Comparison of ENCODE assay signal across 17 cellular contexts in the genomic region with DNA sequence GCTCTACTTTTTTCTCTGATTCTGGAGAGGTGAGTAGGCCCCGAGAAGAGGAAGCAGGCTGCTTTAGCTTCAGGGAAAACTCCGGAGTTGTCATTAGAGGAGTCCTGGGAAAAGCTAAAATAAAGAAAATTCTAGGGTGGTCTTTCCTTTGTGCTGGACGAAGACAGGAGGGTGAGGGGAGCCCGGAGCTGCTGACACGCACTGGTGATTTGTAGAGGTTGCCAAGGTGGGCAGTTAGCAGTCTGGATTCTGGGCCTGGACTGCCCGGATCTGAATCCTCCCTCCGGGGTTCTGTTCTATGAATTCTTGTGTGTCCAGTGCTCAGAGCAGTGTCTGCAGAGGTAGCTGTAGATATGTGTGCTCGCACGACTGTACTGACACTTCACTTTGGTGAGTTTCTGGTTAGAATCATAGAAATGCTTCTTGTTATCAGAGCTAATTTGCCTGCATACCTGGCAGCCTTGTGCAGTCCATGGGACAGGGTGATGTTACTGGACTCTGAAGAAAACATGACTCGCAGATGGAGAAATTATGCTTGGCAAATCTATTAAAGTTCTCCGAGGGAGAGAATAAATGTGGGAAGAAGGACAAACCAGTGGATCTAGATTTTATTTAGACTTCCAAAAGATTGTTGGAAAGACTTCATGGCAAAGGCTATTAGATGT. TPM values are rescaled to one million over a fixed set of nuclear protein-coding genes. Genes with fewer than 3 reads are reported as not detected.
DNase-seq lines count a peak whose midpoint lies in the region; ATAC-seq, FAIRE-seq and TF ChIP-seq lines count a peak whose summit lies in the region.
"Had no signal": no experiment of that assay in that cellular context is flagged by ENCODE, and none has a peak within 500 bp of the region (broad histone marks: within the 10 kb centered on the region; RNA-seq: fewer than 3 reads in every experiment).

No MANE protein-coding gene starts in this region.

- H3K4me2 ChIP-seq in HepG2 (ENCODE audit: low read depth, low read length) (no peak overlapping the region), parathyroid adenoma (ENCODE audit: low read length) (no peak overlapping the region)
- H3K4me2 ChIP-seq: A549, PC-9 had no signal

- H3K4me3 ChIP-seq in liver (ENCODE audit: low read depth in 1 of 3, low read length in 3 of 3), result no peak overlapping the region
- no peak overlapping the region for H3K4me3 ChIP-seq in HepG2 (replicated peaks in 1 of 3; ENCODE audit: insufficient read depth in 1 of 3, low read depth in 2 of 3, low read length in 3 of 3)
- H3K4me3 ChIP-seq in iPS-15b (ENCODE audit: low read depth, low read length), result peak overlapping the region; percentile 47
- no peak overlapping the region for H3K4me3 ChIP-seq in parathyroid adenoma (ENCODE audit: low read depth, low read length)
- H3K4me3 ChIP-seq: A549, colonic mucosa, esophagus squamous epithelium, K562, PC-9 had no signal

- H3K79me2 ChIP-seq in HepG2 (ENCODE audit: insufficient read depth, low read length), result peaks cover 16% of the 10 kb centered on the region
- no peaks in the 10 kb centered on the region for H3K79me2 ChIP-seq in parathyroid adenoma

- ATAC-seq in HepG2 (no peak), GM21717 (IDR thresholded peaks at IDR 0.05; ENCODE audit: unreplicated experiment) (no peak), HG03432 (IDR thresholded peaks at IDR 0.05; ENCODE audit: unreplicated experiment) (no peak)
- ATAC-seq: A549; activated CD4-positive, CD25-positive, alpha-beta regulatory T cell treated with anti-CD3 and anti-CD28 coated beads, Interleukin-2, amount 50 U/mL, for 24 hours; K562 had no signal

- H2AFZ ChIP-seq in HepG2 (ENCODE audit: low read length) (no peak overlapping the region), parathyroid adenoma (peak overlapping the region; percentile 33)
- H2AFZ ChIP-seq: PC-9 had no signal

- H3K27me3 ChIP-seq in liver (ENCODE audit: control insufficient read depth in 4 of 4, insufficient read depth in 4 of 4, low read length in 3 of 4), result no peaks in the 10 kb centered on the region
- no peaks in the 10 kb centered on the region for H3K27me3 ChIP-seq in HepG2 (ENCODE audit: control insufficient read depth in 1 of 2, insufficient read depth in 2 of 2, low read length in 2 of 2)
- H3K27me3 ChIP-seq in iPS-15b (ENCODE audit: control insufficient read depth, insufficient read depth, low read length), result no peaks in the 10 kb centered on the region
- H3K27me3 ChIP-seq in parathyroid adenoma (ENCODE audit: control insufficient read depth, insufficient read depth, low read length), result no peaks in the 10 kb centered on the region
- H3K27me3 ChIP-seq: colonic mucosa, esophagus squamous epithelium had no signal

- in situ Hi-C loops in HepG2 (cut with HindIII; ENCODE audit: extremely low pct_ligation_motif_present, low pct_unique_long_range_greater_than_20kb), result no loop called here

- peaks cover 9 to 79% (median 50%) of the 10 kb centered on the region in 4 donors for H3K4me1 ChIP-seq in liver (ENCODE audit: control insufficient read depth in 4 of 4, insufficient read depth in 4 of 4, low read length in 3 of 4)
- H3K4me1 ChIP-seq in HepG2 (ENCODE audit: insufficient read depth, low read length), result peaks cover 58% of the 10 kb centered on the region
- peaks cover 44% of the 10 kb centered on the region for H3K4me1 ChIP-seq in iPS-15b (ENCODE audit: control insufficient read depth, insufficient read depth, low read length)
- H3K4me1 ChIP-seq in parathyroid adenoma, result no peaks in the 10 kb centered on the region
- H3K4me1 ChIP-seq: colonic mucosa had no signal

- POLR2A ChIA-PET in HepG2 (lab: Yijun Ruan, JAX), result no interaction called here

- TF ChIP-seq CTCF in liver (IDR thresholded peaks at IDR 0.05; ENCODE audit: low read depth, low read length, missing input control) (no peak), HepG2 (CRISPR knock-in tag; IDR thresholded peaks at IDR 0.05) (no peak), parathyroid adenoma (IDR thresholded peaks at IDR 0.05) (no peak)

- TF ChIP-seq EP300 in HepG2 (IDR thresholded peaks at IDR 0.05; ENCODE audit: low read depth in 2 of 2, low read length in 2 of 2), result no peak
- TF ChIP-seq EP300 in HepG2 (CRISPR knock-in tag; IDR thresholded peaks at IDR 0.05; ENCODE audit: borderline replicate concordance), result no peak

- no peak for TF ChIP-seq POLR2A in HepG2 (IDR thresholded peaks at IDR 0.05; ENCODE audit: insufficient read depth in 1 of 2, low read depth in 2 of 2, low read length in 2 of 2)

- FAIRE-seq in HepG2 (lab: Jason Lieb, UNC), result no peak
- FAIRE-seq: A549, K562 had no signal

- no peak for DNase-seq in HepG2 (ENCODE audit: low spot score)
- DNase-seq in iPS-NIHi7 (ENCODE audit: extremely low spot score), result no peak
- DNase-seq in NCI-H1694 treated with DMSO at 0.1 percent for 48 hours (lab: John Stamatoyannopoulos, UW), result no peak
- DNase-seq: activated naive CD8-positive, alpha-beta T cell treated with anti-CD3 and anti-CD28 coated beads for 36 hours; colonic mucosa; esophagus squamous epithelium; GDM1; PC-9; stimulated activated naive CD4-positive, alpha-beta T cell had no signal

- H3K36me3 ChIP-seq in liver (ENCODE audit: control insufficient read depth in 4 of 4, insufficient read depth in 3 of 4, low read depth in 1 of 4, low read length in 3 of 4) (peaks cover 0 to 2% (median 0%) of the 10 kb centered on the region in 4 donors), HepG2 (replicated peaks in 1 of 2; ENCODE audit: control insufficient read depth in 1 of 2, insufficient read depth in 2 of 2, low read length in 2 of 2) (no peaks in the 10 kb centered on the region), iPS-15b (ENCODE audit: control insufficient read depth, insufficient read depth, low read length) (no peaks in the 10 kb centered on the region), parathyroid adenoma (ENCODE audit: control insufficient read depth, insufficient read depth, low read length) (no peaks in the 10 kb centered on the region)
- H3K36me3 ChIP-seq: colonic mucosa, esophagus squamous epithelium had no signal

- 67% methylated on average over 11 of the region's 11 CpGs for WGBS in liver
- 96% methylated on average over 10 of the region's 11 CpGs for WGBS in HepG2 (ENCODE audit: low lambda C conversion rate)

- CTCF ChIA-PET in HepG2 (lab: Yijun Ruan, JAX; ENCODE audit: low intra/inter-chr PET ratio, low total read pairs), result no interaction called here

- H4K20me1 ChIP-seq in HepG2 (ENCODE audit: insufficient read depth, low read length), result no peaks in the 10 kb centered on the region

- H3K9me3 ChIP-seq in liver (ENCODE audit: control insufficient read depth in 4 of 4, low read length in 3 of 4) (no peaks in the 10 kb centered on the region), HepG2 (ENCODE audit: low read length) (no peaks in the 10 kb centered on the region), iPS-15b (ENCODE audit: control insufficient read depth, insufficient read depth, low read length) (no peaks in the 10 kb centered on the region), parathyroid adenoma (ENCODE audit: control insufficient read depth, low read length) (no peaks in the 10 kb centered on the region)
- H3K9me3 ChIP-seq: A549, colonic mucosa, esophagus squamous epithelium had no signal

- intact Hi-C loops in HepG2 (cut with micrococcal nuclease; ENCODE audit: unreplicated experiment), result no loop called here

- H3K9ac ChIP-seq in liver (ENCODE audit: low read depth in 1 of 2, low read length in 2 of 2) (peak overlapping the region; percentile 16 to 39), HepG2 (ENCODE audit: insufficient read depth, low read depth, low read length) (no peak overlapping the region), iPS-15b (ENCODE audit: low read depth, low read length) (peak overlapping the region; percentile 73), parathyroid adenoma (no peak overlapping the region)

- no peak for TF ChIP-seq RAD21 in liver (IDR thresholded peaks at IDR 0.05)
- TF ChIP-seq RAD21 in HepG2 (CRISPR knock-in tag; IDR thresholded peaks at IDR 0.05), result no peak

- peak overlapping the region; percentile 32 to 58 for H3K27ac ChIP-seq in liver (ENCODE audit: low read depth in 1 of 2, low read length in 2 of 2)
- H3K27ac ChIP-seq in HepG2 (ENCODE audit: extremely low read length, insufficient read depth, low read length), result no peak overlapping the region
- no peak overlapping the region for H3K27ac ChIP-seq in parathyroid adenoma
- H3K27ac ChIP-seq: A549, colonic mucosa, PC-9 had no signal

- no TSS peak for BruUV-seq in HepG2 (replicated peaks; lab: Mats Ljungman, UMichigan)

TF ChIP-seq in liver, 16 proteins besides CTCF, POLR2A, EP300 and RAD21:
- peak in 1 of 2 donors; percentile 32 for TF ChIP-seq HNF4A (conservative IDR thresholded peaks at IDR 0.05)
- no peak for TF ChIP-seq SP1 (IDR thresholded peaks at IDR 0.05)

TF ChIP-seq in HepG2, 621 proteins besides CTCF, POLR2A, EP300 and RAD21 (continues in another document):
- TF ChIP-seq ZKSCAN8 (CRISPR knock-in tag; IDR thresholded peaks at IDR 0.05; ENCODE audit: borderline replicate concordance) (no peak), PTBP1 (IDR thresholded peaks at IDR 0.05; ENCODE audit: low read depth, low read length, poor library complexity, severe bottlenecking) (no peak)

RNA-seq across cellular contexts. Expression of gene CGNL1, which starts 12.0 kb away (rescaled TPM):
- total RNA-seq in liver (10 to 100 TPM; 19.3 to 31.9 TPM), HepG2 (2016; rRNA removed; fragmentation: Illumina TruSeq; extraction: Trizol) (15.6 and 16.2 TPM in 2 replicates)
- polyA plus RNA-seq in liver (10 to 100 TPM; 12.0 to 12.9 TPM), HepG2 (2011; rRNA removed) (5.6 and 6.2 TPM in 2 replicates)
- total RNA-seq in HepG2 (2016; cell fraction: cytosol; rRNA removed; fragmentation: Illumina TruSeq; extraction: Trizol; ENCODE audit: low read depth), result 7.7 and 9.4 TPM in 2 replicates
- total RNA-seq in HepG2 (2016; cell fraction: insoluble cytoplasmic fraction; rRNA removed; fragmentation: Illumina TruSeq; extraction: Trizol), result 14.2 and 15.2 TPM in 2 replicates
- total RNA-seq in HepG2 (2016; cell fraction: membrane; rRNA removed; fragmentation: Illumina TruSeq; extraction: Trizol), result 8.3 and 8.9 TPM in 2 replicates
- total RNA-seq in HepG2 (2016; cell fraction: nucleus; rRNA removed; fragmentation: Illumina TruSeq; extraction: Trizol), result 15.2 and 18.4 TPM in 2 replicates
- polyA plus RNA-seq in HepG2 (2011; cell fraction: cytosol; rRNA removed), result 3.3 and 4.1 TPM in 2 replicates
- 8.2 and 8.8 TPM in 2 replicates for polyA plus RNA-seq in HepG2 (2011; cell fraction: nucleus; rRNA removed)
- polyA plus RNA-seq in HepG2 (2012), result 5.6 and 8.0 TPM in 2 replicates
- polyA plus RNA-seq in HepG2 (2016; cell fraction: cytosol; fragmentation: Illumina TruSeq; extraction: Trizol; ENCODE audit: low read depth), result 0.40 and 0.80 TPM in 2 replicates
- polyA plus RNA-seq in HepG2 (2016; cell fraction: insoluble cytoplasmic fraction; fragmentation: Illumina TruSeq; extraction: Trizol; ENCODE audit: low read depth), result 10.1 and 12.1 TPM in 2 replicates
- 1.1 and 1.4 TPM in 2 replicates for polyA plus RNA-seq in HepG2 (2016; cell fraction: membrane; fragmentation: Illumina TruSeq; extraction: Trizol; ENCODE audit: low read depth)
- polyA plus RNA-seq in HepG2 (2016; cell fraction: nucleus; fragmentation: Illumina TruSeq; extraction: Trizol; ENCODE audit: insufficient read depth, low read depth), result 16.9 and 17.7 TPM in 2 replicates
- polyA minus RNA-seq in HepG2 (2011; rRNA and poly(A)+ RNA removed; ENCODE audit: low replicate concordance), result 12.1 TPM in 1 of 2 replicates, not detected in the other
- polyA minus RNA-seq in HepG2 (2011; cell fraction: cytosol; rRNA and poly(A)+ RNA removed), result 7.9 and 9.0 TPM in 2 replicates
- polyA minus RNA-seq in HepG2 (2011; cell fraction: nucleus; rRNA and poly(A)+ RNA removed), result 17.5 and 18.3 TPM in 2 replicates
- total RNA-seq: activated naive CD8-positive, alpha-beta T cell treated with anti-CD3 and anti-CD28 coated beads for 36 hours had no signal

Comparison
In these comparisons a context has a peak if more than half of its experiments do, and no peak if none do; other contexts are left out.
1. H3K27ac ChIP-seq: peak in liver (2 of 2); none in HepG2 (single experiment) and parathyroid adenoma (single experiment).
2. H3K9ac ChIP-seq: peak in liver (2 of 2) and iPS-15b (single experiment); none in HepG2 (single experiment) and parathyroid adenoma (single experiment).